In genomic region chr5:176578391-176578808, GRCh38 we compare ENCODE assay signal across 9 cellular contexts. TPM values are rescaled to one million over a fixed set of nuclear protein-coding genes. Genes with fewer than 3 reads are reported as not detected.
DNase-seq lines count a peak whose midpoint lies in the region; ATAC-seq, FAIRE-seq and TF ChIP-seq lines count a peak whose summit lies in the region.
"Had no signal": no experiment of that assay in that cellular context is flagged by ENCODE, and none has a peak within 500 bp of the region (broad histone marks: within the 10 kb centered on the region; RNA-seq: fewer than 3 reads in every experiment).

No MANE protein-coding gene starts in this region.

- ATAC-seq in A549 (peak; percentile 90 to 93), left lobe of liver (peak; percentile 77), HG02588 (IDR thresholded peaks at IDR 0.05; ENCODE audit: unreplicated experiment) (no peak), GM21367 (IDR thresholded peaks at IDR 0.05; ENCODE audit: unreplicated experiment) (no peak)

- TF ChIP-seq RAD21 in A549 (conservative IDR thresholded peaks at IDR 0.05 in 1 of 2, IDR thresholded peaks at IDR 0.05 in 1 of 2), result peak; percentile 64 to 71

- H3K4me3 Mint-ChIP-seq in brain, result no peak overlapping the region

- H3K4me1 ChIP-seq in A549, result 0 out of 3 replicates have a peak, but pooled peaks cover 6% of the 10 kb centered on the region

- peaks cover 3% of the 10 kb centered on the region for H3K27me3 Mint-ChIP-seq in brain

- H3K4me2 ChIP-seq in A549, result peak overlapping the region; percentile 13; the same call in 1 of the 3 replicates

- DNase-seq in A549 (ENCODE audit: low read depth in 1 of 2, low spot score in 1 of 2) (peak; percentile 85 to 93), GM18507 (ENCODE audit: extremely low spot score, insufficient read length, low read depth) (peak; percentile 25), RWPE1 (ENCODE audit: low spot score) (peak; percentile 90), left lobe of liver (ENCODE audit: low spot score) (no peak), urothelium cell line (ENCODE audit: low spot score) (peak; percentile 80)

- H3K4me3 ChIP-seq in A549, result no peak overlapping the region

- H3K27ac Mint-ChIP-seq in brain, result peak overlapping the region in 1 of 5 experiments; percentile 24

- TF ChIP-seq EP300 in A549 (IDR thresholded peaks at IDR 0.05), result no peak

- H3K9me3 Mint-ChIP-seq in brain, result peaks cover 0 to 3% (median 0%) of the 10 kb centered on the region in 5 experiments

- POLR2A ChIA-PET in A549 (lab: Yijun Ruan, JAX), result no interaction called here
- POLR2A ChIA-PET in RWPE1 (lab: Yijun Ruan, JAX; ENCODE audit: low non-redundant PET), result no interaction called here

- no peaks in the 10 kb centered on the region for H3K36me3 Mint-ChIP-seq in brain

- no peak for TF ChIP-seq POLR2A in A549 (IDR thresholded peaks at IDR 0.05; ENCODE audit: low read length)

- H3K4me1 Mint-ChIP-seq in brain, result peaks cover 5% of the 10 kb centered on the region

- TF ChIP-seq CTCF in A549 (IDR thresholded peaks at IDR 0.05), result peak; percentile 57
- peak; percentile 89 for TF ChIP-seq CTCF in RWPE1 (conservative IDR thresholded peaks at IDR 0.05; ENCODE audit: low read depth)
- TF ChIP-seq CTCF in brain (conservative IDR thresholded peaks at IDR 0.05), result peak; percentile 19 to 66

- no peaks in the 10 kb centered on the region for H3K9me3 ChIP-seq in A549

- no peak overlapping the region for H3K27ac ChIP-seq in A549
- no peak overlapping the region for H3K27ac ChIP-seq in RWPE1

- FAIRE-seq in A549 (lab: Jason Lieb, UNC), result peak; percentile 81
- FAIRE-seq in GM18507 (lab: Jason Lieb, UNC), result peak; percentile 48
- peak; percentile 84 for FAIRE-seq in urothelium cell line (lab: Jason Lieb, UNC)
- FAIRE-seq: endometrium had no signal

- WGBS in A549 (ENCODE audit: missing lambda C conversion rate), result 3% methylated on average over 15 of the region's 15 CpGs

- CTCF ChIA-PET in A549 (lab: Yijun Ruan, JAX), result interaction anchor here (0.7 to 4.1 kb wide), 38 partner anchors 8 to 848 kb away, joined by 3 to 31 read pairs (median 5); partner anchors contain the start of genes CLTB, RNF44 and TSPAN17
- CTCF ChIA-PET in RWPE1 (lab: Yijun Ruan, JAX), result interaction anchor here (0.5 to 2.1 kb wide), 11 partner anchors 12 to 162 kb away, joined by 3 to 14 read pairs (median 4); partner anchors contain the start of gene CLTB

TF ChIP-seq in A549, 52 proteins besides CTCF, POLR2A, EP300 and RAD21:
- TF ChIP-seq HEYL (CRISPR knock-in tag; IDR thresholded peaks at IDR 0.05), result no peak
- TF ChIP-seq, protein P1, sequence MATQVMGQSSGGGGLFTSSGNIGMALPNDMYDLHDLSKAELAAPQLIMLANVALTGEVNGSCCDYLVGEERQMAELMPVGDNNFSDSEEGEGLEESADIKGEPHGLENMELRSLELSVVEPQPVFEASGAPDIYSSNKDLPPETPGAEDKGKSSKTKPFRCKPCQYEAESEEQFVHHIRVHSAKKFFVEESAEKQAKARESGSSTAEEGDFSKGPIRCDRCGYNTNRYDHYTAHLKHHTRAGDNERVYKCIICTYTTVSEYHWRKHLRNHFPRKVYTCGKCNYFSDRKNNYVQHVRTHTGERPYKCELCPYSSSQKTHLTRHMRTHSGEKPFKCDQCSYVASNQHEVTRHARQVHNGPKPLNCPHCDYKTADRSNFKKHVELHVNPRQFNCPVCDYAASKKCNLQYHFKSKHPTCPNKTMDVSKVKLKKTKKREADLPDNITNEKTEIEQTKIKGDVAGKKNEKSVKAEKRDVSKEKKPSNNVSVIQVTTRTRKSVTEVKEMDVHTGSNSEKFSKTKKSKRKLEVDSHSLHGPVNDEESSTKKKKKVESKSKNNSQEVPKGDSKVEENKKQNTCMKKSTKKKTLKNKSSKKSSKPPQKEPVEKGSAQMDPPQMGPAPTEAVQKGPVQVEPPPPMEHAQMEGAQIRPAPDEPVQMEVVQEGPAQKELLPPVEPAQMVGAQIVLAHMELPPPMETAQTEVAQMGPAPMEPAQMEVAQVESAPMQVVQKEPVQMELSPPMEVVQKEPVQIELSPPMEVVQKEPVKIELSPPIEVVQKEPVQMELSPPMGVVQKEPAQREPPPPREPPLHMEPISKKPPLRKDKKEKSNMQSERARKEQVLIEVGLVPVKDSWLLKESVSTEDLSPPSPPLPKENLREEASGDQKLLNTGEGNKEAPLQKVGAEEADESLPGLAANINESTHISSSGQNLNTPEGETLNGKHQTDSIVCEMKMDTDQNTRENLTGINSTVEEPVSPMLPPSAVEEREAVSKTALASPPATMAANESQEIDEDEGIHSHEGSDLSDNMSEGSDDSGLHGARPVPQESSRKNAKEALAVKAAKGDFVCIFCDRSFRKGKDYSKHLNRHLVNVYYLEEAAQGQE (IDR thresholded peaks at IDR 0.05), result no peak
- TF ChIP-seq, protein P2, sequence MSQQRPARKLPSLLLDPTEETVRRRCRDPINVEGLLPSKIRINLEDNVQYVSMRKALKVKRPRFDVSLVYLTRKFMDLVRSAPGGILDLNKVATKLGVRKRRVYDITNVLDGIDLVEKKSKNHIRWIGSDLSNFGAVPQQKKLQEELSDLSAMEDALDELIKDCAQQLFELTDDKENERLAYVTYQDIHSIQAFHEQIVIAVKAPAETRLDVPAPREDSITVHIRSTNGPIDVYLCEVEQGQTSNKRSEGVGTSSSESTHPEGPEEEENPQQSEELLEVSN (IDR thresholded peaks at IDR 0.05; ENCODE audit: borderline replicate concordance, low read depth), result 0 out of 2 replicates have a peak, but pooled peaks have one; percentile 36
- TF ChIP-seq MAZ (IDR thresholded peaks at IDR 0.05; ENCODE audit: borderline replicate concordance, low read depth, low read length), result no peak
- no peak for TF ChIP-seq MYC (IDR thresholded peaks at IDR 0.05; ENCODE audit: borderline replicate concordance, low read length)
- TF ChIP-seq SMC3 (IDR thresholded peaks at IDR 0.05), result peak; percentile 74
- TF ChIP-seq MAX (IDR thresholded peaks at IDR 0.05), result peak; percentile 37; the same call in 1 of the 2 replicates
- TF ChIP-seq, protein P3, sequence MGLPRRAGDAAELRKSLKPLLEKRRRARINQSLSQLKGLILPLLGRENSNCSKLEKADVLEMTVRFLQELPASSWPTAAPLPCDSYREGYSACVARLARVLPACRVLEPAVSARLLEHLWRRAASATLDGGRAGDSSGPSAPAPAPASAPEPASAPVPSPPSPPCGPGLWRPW (IDR thresholded peaks at IDR 0.05), result no peak

RNA-seq across cellular contexts. Expression of gene CDHR2, which starts 29.3 kb away (rescaled TPM):
- polyA plus RNA-seq in A549 (2011; rRNA removed) (0.08 and 0.09 TPM in 2 replicates), A549 (2017; fragmentation: RNase III; extraction: RNeasy Plus Mini Kit Qiagen cat#74134 plus additional on column Dnase treatment) (not detected in 3 replicates), brain (ENCODE audit: insufficient read depth, low read depth, low replicate concordance) (0.29 TPM)
- 0.01 TPM in 1 of 2 replicates, not detected in the other for polyA plus RNA-seq in A549 (2012; cell fraction: cytosol; rRNA removed)
- 0.10 and 0.38 TPM in 2 replicates for polyA plus RNA-seq in A549 (2012; cell fraction: nucleus; rRNA removed)
- 0.10 and 0.12 TPM in 2 replicates for polyA minus RNA-seq in A549 (2011; rRNA and poly(A)+ RNA removed)
- 87.3 TPM for total RNA-seq in left lobe of liver

RNA-seq across cellular contexts. Expression of gene GPRIN1, which starts 31.6 kb away (rescaled TPM):
- polyA plus RNA-seq in A549 (2011; rRNA removed), result 3.1 and 4.2 TPM in 2 replicates
- 3.4 and 5.1 TPM in 2 replicates for polyA plus RNA-seq in A549 (2012; cell fraction: cytosol; rRNA removed)
- 4.0 and 5.0 TPM in 2 replicates for polyA plus RNA-seq in A549 (2012; cell fraction: nucleus; rRNA removed)
- polyA plus RNA-seq in A549 (2017; fragmentation: RNase III; extraction: RNeasy Plus Mini Kit Qiagen cat#74134 plus additional on column Dnase treatment), result 6.1 to 6.7 TPM (median 6.4 TPM) in 3 replicates
- 3.8 and 4.1 TPM in 2 replicates for polyA minus RNA-seq in A549 (2011; rRNA and poly(A)+ RNA removed)
- polyA plus RNA-seq in brain (ENCODE audit: insufficient read depth, low read depth, low replicate concordance), result 86.4 TPM
- total RNA-seq in left lobe of liver, result 0.18 TPM

RNA-seq across cellular contexts. Expression of gene RNF44, which starts 41.2 kb away (rescaled TPM):
- 9.2 and 9.9 TPM in 2 replicates for polyA plus RNA-seq in A549 (2011; rRNA removed)
- polyA plus RNA-seq in A549 (2012; cell fraction: cytosol; rRNA removed), result 26.5 and 39.3 TPM in 2 replicates
- polyA plus RNA-seq in A549 (2012; cell fraction: nucleus; rRNA removed), result 125 and 153 TPM in 2 replicates
- 30.4 to 35.8 TPM (median 32.7 TPM) in 3 replicates for polyA plus RNA-seq in A549 (2017; fragmentation: RNase III; extraction: RNeasy Plus Mini Kit Qiagen cat#74134 plus additional on column Dnase treatment)
- 6.4 and 10.0 TPM in 2 replicates for polyA minus RNA-seq in A549 (2011; rRNA and poly(A)+ RNA removed)
- polyA plus RNA-seq in brain (ENCODE audit: insufficient read depth, low read depth, low replicate concordance), result 37.3 TPM
- total RNA-seq in left lobe of liver, result 15.3 TPM

RNA-seq across cellular contexts. Expression of gene SNCB, which starts 51.9 kb away (rescaled TPM):
- 0.26 and 0.37 TPM in 2 replicates for polyA plus RNA-seq in A549 (2011; rRNA removed)
- 0.98 TPM in 2 replicates for polyA plus RNA-seq in A549 (2012; cell fraction: cytosol; rRNA removed)
- 0.94 and 0.96 TPM in 2 replicates for polyA plus RNA-seq in A549 (2012; cell fraction: nucleus; rRNA removed)
- 0.65 to 1.2 TPM (median 0.74 TPM) in 3 replicates for polyA plus RNA-seq in A549 (2017; fragmentation: RNase III; extraction: RNeasy Plus Mini Kit Qiagen cat#74134 plus additional on column Dnase treatment)
- not detected in 2 replicates for polyA minus RNA-seq in A549 (2011; rRNA and poly(A)+ RNA removed)
- polyA plus RNA-seq in brain (ENCODE audit: insufficient read depth, low read depth, low replicate concordance), result 258 TPM
- not detected for total RNA-seq in left lobe of liver

RNA-seq across cellular contexts. Expression of gene EIF4E1B, which starts 52.1 kb away (rescaled TPM):
- polyA plus RNA-seq in A549 (2011; rRNA removed) (not detected in 2 replicates), A549 (2017; fragmentation: RNase III; extraction: RNeasy Plus Mini Kit Qiagen cat#74134 plus additional on column Dnase treatment) (not detected in 3 replicates), brain (ENCODE audit: insufficient read depth, low read depth, low replicate concordance) (0.81 TPM)
- not detected in 2 replicates for polyA plus RNA-seq in A549 (2012; cell fraction: cytosol; rRNA removed)
- polyA plus RNA-seq in A549 (2012; cell fraction: nucleus; rRNA removed), result not detected in 2 replicates
- not detected in 2 replicates for polyA minus RNA-seq in A549 (2011; rRNA and poly(A)+ RNA removed)
- not detected for total RNA-seq in left lobe of liver

Comparison
In these comparisons a context has a peak if more than half of its experiments do, and no peak if none do; other contexts are left out.
1. ATAC-seq: peak in A549 (2 of 2) and left lobe of liver (single experiment); none in HG02588 (single experiment) and GM21367 (single experiment).
2. RNA of gene GPRIN1, which starts 31.6 kb away (polyA plus RNA-seq): 86.4 TPM in brain (single experiment); 3.1 to 6.7 TPM in A549; every median in the first group is over 10 times any median in the second.
3. Peak in every context shown above with its lines, with median percentiles within 50 percentile points of each other: CTCF ChIP-seq.